In the genomic region with DNA sequence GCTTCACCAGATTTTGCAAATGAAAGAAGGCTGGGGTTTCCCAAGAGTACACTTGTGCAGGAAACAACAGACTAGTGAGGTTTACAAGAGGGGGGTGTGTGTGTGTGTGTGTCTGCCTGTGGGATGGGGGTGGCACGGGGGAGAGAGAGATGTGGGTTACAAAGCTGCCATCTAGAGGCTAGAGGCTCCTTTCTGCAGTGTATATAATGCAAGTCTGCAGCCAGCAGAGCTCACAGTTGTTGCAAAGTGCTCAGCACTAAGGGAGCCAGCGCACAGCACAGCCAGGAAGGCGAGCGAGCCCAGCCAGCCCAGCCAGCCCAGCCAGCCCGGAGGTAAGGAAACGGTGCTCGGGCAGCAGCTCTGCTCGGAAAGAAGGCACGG, we compare ENCODE assay signal across 8 cellular contexts. TPM values are rescaled to one million over a fixed set of nuclear protein-coding genes. Genes with fewer than 3 reads are reported as not detected.
A peak's percentile ranks its signal among the peaks of the same experiment; 100 is the strongest.
DNase-seq lines count a peak whose midpoint lies in the region; ATAC-seq and TF ChIP-seq lines count a peak whose summit lies in the region.

TSS of gene ACKR3 (plus strand) at position 233 of the 381 bp plus-strand sequence. CDS start 10,641 bp downstream, outside the sequence.

- no peak within 1 kb of the TSS for H3K27ac Mint-ChIP-seq in CD14-positive monocyte
- H3K27ac Mint-ChIP-seq in activated T-helper 1 cell treated with anti-CD3 and anti-CD28 coated beads, Interleukin-12 subunit alpha, Interleukin-12 subunit beta, Interleukin-2, Interleukin-4 antibody, amounts not matched to agents 30 ng/mL and 10 ng/mL and 1 ng/mL, durations not matched to agents 14 hours and 24 hours and 36 hours, result peak within 1 kb of the TSS; percentile 40
- H3K27ac Mint-ChIP-seq in neural crest cell (ENCODE audit: unreplicated experiment), result peak within 1 kb of the TSS; percentile 38

- peaks cover 61% of the 10 kb centered on the region for H3K4me1 Mint-ChIP-seq in CD14-positive monocyte
- peaks cover 20% of the 10 kb centered on the region for H3K4me1 Mint-ChIP-seq in activated T-helper 1 cell treated with anti-CD3 and anti-CD28 coated beads, Interleukin-12 subunit alpha, Interleukin-12 subunit beta, Interleukin-2, Interleukin-4 antibody, amounts not matched to agents 30 ng/mL and 10 ng/mL and 1 ng/mL, durations not matched to agents 14 hours and 24 hours and 36 hours (ENCODE audit: low read depth)
- H3K4me1 Mint-ChIP-seq in neural crest cell, result peaks cover 78% of the 10 kb centered on the region

- H3K4me3 ChIP-seq in OCI-LY3 (ENCODE audit: low read length), result peak within 1 kb of the TSS; percentile 84

- peak; percentile 82 for ATAC-seq in GM19351 (IDR thresholded peaks at IDR 0.05; ENCODE audit: unreplicated experiment)
- peak; percentile 88 for ATAC-seq in HG03460 (IDR thresholded peaks at IDR 0.05; ENCODE audit: unreplicated experiment)

- peak within 1 kb of the TSS; percentile 94 for H3K4me2 ChIP-seq in OCI-LY3 (ENCODE audit: low read length)

- H2AFZ ChIP-seq in OCI-LY3 (ENCODE audit: low read depth, low read length), result no peak within 1 kb of the TSS; the same call in 1 of the 2 replicates

- H3K36me3 Mint-ChIP-seq in CD14-positive monocyte (peaks cover 2 to 3% of the 10 kb centered on the region in 2 donors), neural crest cell (ENCODE audit: low read depth) (peaks cover 3% of the 10 kb centered on the region)
- no peaks in the 10 kb centered on the region for H3K36me3 Mint-ChIP-seq in activated T-helper 1 cell treated with anti-CD3 and anti-CD28 coated beads, Interleukin-12 subunit alpha, Interleukin-12 subunit beta, Interleukin-2, Interleukin-4 antibody, amounts not matched to agents 30 ng/mL and 10 ng/mL and 1 ng/mL, durations not matched to agents 14 hours and 24 hours and 36 hours (ENCODE audit: low read depth)

- peaks cover 0 to 2% (median 0%) of the 10 kb centered on the region in 7 donors for H3K9me3 Mint-ChIP-seq in CD14-positive monocyte
- no peaks in the 10 kb centered on the region for H3K9me3 Mint-ChIP-seq in activated T-helper 1 cell treated with anti-CD3 and anti-CD28 coated beads, Interleukin-12 subunit alpha, Interleukin-12 subunit beta, Interleukin-2, Interleukin-4 antibody, amounts not matched to agents 30 ng/mL and 10 ng/mL and 1 ng/mL, durations not matched to agents 14 hours and 24 hours and 36 hours
- no peaks in the 10 kb centered on the region for H3K9me3 Mint-ChIP-seq in neural crest cell

- TF ChIP-seq CTCF in CD14-positive monocyte (IDR thresholded peaks at IDR 0.05) (peak; percentile 21), OCI-LY3 (IDR thresholded peaks at IDR 0.05; ENCODE audit: low read depth, low read length) (peak; percentile 66), neural crest cell (conservative IDR thresholded peaks at IDR 0.05) (peak; percentile 51)

- intact Hi-C loops in CD14-positive monocyte (cut with micrococcal nuclease), result loop anchor here in 1 of 2 donors (10.0 kb wide), 1 partner anchor 55 kb away; no protein-coding TSS in a partner anchor
- intact Hi-C loops in activated T-helper 1 cell treated with anti-CD3 and anti-CD28 coated beads, Interleukin-12 subunit alpha, Interleukin-12 subunit beta, Interleukin-2, Interleukin-4 antibody, amounts not matched to agents 30 ng/mL and 10 ng/mL and 1 ng/mL, durations not matched to agents 14 hours and 24 hours and 36 hours (cut with micrococcal nuclease), result loop anchor here (1.0 to 5.0 kb wide), 6 partner anchors 10 to 503 kb away; no protein-coding TSS in a partner anchor

- DNase-seq in CD14-positive monocyte (ENCODE audit: low spot score) (peak; percentile 59), fibroblast of the conjunctiva (ENCODE audit: low read depth) (peak; percentile 80), neural crest cell (ENCODE audit: low read depth, low spot score) (peak; percentile 56), stromal cell of bone marrow (ENCODE audit: low read depth) (peak; percentile 65)
- peak; percentile 74 for DNase-seq in activated T-helper 1 cell treated with anti-CD3 and anti-CD28 coated beads, Interleukin-12 subunit alpha, Interleukin-12 subunit beta, Interleukin-2, Interleukin-4 antibody, amounts not matched to agents 30 ng/mL and 10 ng/mL and 1 ng/mL, durations not matched to agents 14 hours and 24 hours and 36 hours (ENCODE audit: low spot score)

- H3K27ac ChIP-seq in OCI-LY3 (ENCODE audit: low read length), result peak within 1 kb of the TSS; percentile 46

- H3K9ac ChIP-seq in OCI-LY3 (ENCODE audit: low read length), result peak within 1 kb of the TSS; percentile 71

- H3K27me3 ChIP-seq in OCI-LY3 (ENCODE audit: low read depth, low read length), result 0 out of 2 replicates have a peak, but pooled peaks cover 27% of the 10 kb centered on the region

- H3K79me2 ChIP-seq in OCI-LY3 (ENCODE audit: low read length), result no peaks in the 10 kb centered on the region

- H3K4me1 ChIP-seq in OCI-LY3 (ENCODE audit: low read length), result peaks cover 43% of the 10 kb centered on the region

- H3K9me3 ChIP-seq in OCI-LY3 (ENCODE audit: insufficient read depth, low read length), result no peaks in the 10 kb centered on the region

- no peaks in the 10 kb centered on the region for H4K20me1 ChIP-seq in OCI-LY3 (ENCODE audit: insufficient read depth, low read length)

- peaks cover 7 to 15% (median 7%) of the 10 kb centered on the region in 3 donors for H3K27me3 Mint-ChIP-seq in CD14-positive monocyte (ENCODE audit: low read depth in 3 of 3)
- H3K27me3 Mint-ChIP-seq in activated T-helper 1 cell treated with anti-CD3 and anti-CD28 coated beads, Interleukin-12 subunit alpha, Interleukin-12 subunit beta, Interleukin-2, Interleukin-4 antibody, amounts not matched to agents 30 ng/mL and 10 ng/mL and 1 ng/mL, durations not matched to agents 14 hours and 24 hours and 36 hours (ENCODE audit: insufficient read depth), result peaks cover 28% of the 10 kb centered on the region
- peaks cover 38% of the 10 kb centered on the region for H3K27me3 Mint-ChIP-seq in neural crest cell (ENCODE audit: low read depth)

- H3K4me3 Mint-ChIP-seq in CD14-positive monocyte (peak within 1 kb of the TSS; percentile 91 to 97), neural crest cell (peak within 1 kb of the TSS; percentile 88)
- H3K4me3 Mint-ChIP-seq in activated T-helper 1 cell treated with anti-CD3 and anti-CD28 coated beads, Interleukin-12 subunit alpha, Interleukin-12 subunit beta, Interleukin-2, Interleukin-4 antibody, amounts not matched to agents 30 ng/mL and 10 ng/mL and 1 ng/mL, durations not matched to agents 14 hours and 24 hours and 36 hours, result peak within 1 kb of the TSS; percentile 76

- no peaks in the 10 kb centered on the region for H3K36me3 ChIP-seq in OCI-LY3 (replicated peaks; ENCODE audit: low read depth, low read length)

RNA-seq across cellular contexts. Expression of gene ACKR3, which starts in this region (rescaled TPM):
- under 1 TPM; 0.41 to 0.79 TPM for polyA plus RNA-seq in CD14-positive monocyte
- 0.42 and 0.65 TPM in 2 replicates for total RNA-seq in activated T-helper 1 cell treated with anti-CD3 and anti-CD28 coated beads, Interleukin-12 subunit alpha, Interleukin-12 subunit beta, Interleukin-2, Interleukin-4 antibody, amounts not matched to agents 30 ng/mL and 10 ng/mL and 1 ng/mL, durations not matched to agents 14 hours and 24 hours and 36 hours
- 24.5 and 26.2 TPM in 2 replicates for total RNA-seq in neural crest cell

Comparison
In these comparisons a context has a peak if more than half of its experiments do, and no peak if none do; other contexts are left out.
1. Peak in every context shown above with its lines: DNase-seq, ATAC-seq, H3K4me3 ChIP-seq and H3K27ac ChIP-seq.
2. RNA of gene ACKR3 (total RNA-seq): 24.5 to 26.2 TPM in neural crest cell; 0.42 to 0.65 TPM in activated T-helper 1 cell treated with anti-CD3 and anti-CD28 coated beads, Interleukin-12 subunit alpha, Interleukin-12 subunit beta, Interleukin-2, Interleukin-4 antibody, amounts not matched to agents 30 ng/mL and 10 ng/mL and 1 ng/mL, durations not matched to agents 14 hours and 24 hours and 36 hours; every median in the first group is over 10 times any median in the second.
3. Peak in DNase-seq in CD14-positive monocyte; RNA of the gene not detected or under 1 TPM.
4. Peak in DNase-seq in activated T-helper 1 cell treated with anti-CD3 and anti-CD28 coated beads, Interleukin-12 subunit alpha, Interleukin-12 subunit beta, Interleukin-2, Interleukin-4 antibody, amounts not matched to agents 30 ng/mL and 10 ng/mL and 1 ng/mL, durations not matched to agents 14 hours and 24 hours and 36 hours; RNA of the gene not detected or under 1 TPM.
5. H3K27ac Mint-ChIP-seq: peak in activated T-helper 1 cell treated with anti-CD3 and anti-CD28 coated beads, Interleukin-12 subunit alpha, Interleukin-12 subunit beta, Interleukin-2, Interleukin-4 antibody, amounts not matched to agents 30 ng/mL and 10 ng/mL and 1 ng/mL, durations not matched to agents 14 hours and 24 hours and 36 hours (single experiment) and neural crest cell (single experiment); none in CD14-positive monocyte (0 of 7).